ENCODE assay signal across 14 cellular contexts in genomic region chr5:66966439-66966838, GRCh38.
"Had no signal": no experiment of that assay in that cellular context is flagged by ENCODE, and none has a peak within 500 bp of the region (broad histone marks: within the 10 kb centered on the region; RNA-seq: fewer than 3 reads in every experiment).

No MANE protein-coding gene starts in this region.

- H3K4me2 ChIP-seq: hepatocyte had no signal

- DNase-seq: activated CD4-positive, alpha-beta T cell treated with anti-CD3 and anti-CD28 coated beads, Interleukin-2, amount 50 U/mL, for 1 hour; activated CD8-positive, alpha-beta memory T cell treated with anti-CD3 and anti-CD28 coated beads for 24 hours; activated naive CD8-positive, alpha-beta T cell treated with anti-CD3 and anti-CD28 coated beads, Interleukin-2, amount 10 ng/mL, durations not matched to agents 7 days and 5 days; cortex of kidney; effector memory CD4-positive, alpha-beta T cell; kidney; mesendoderm; retina had no signal

- H3K27ac ChIP-seq: epithelial cell of prostate, gastroesophageal sphincter, hepatocyte had no signal

- H3K9me3 ChIP-seq: gastroesophageal sphincter had no signal

- ATAC-seq: gastroesophageal sphincter; natural killer cell treated with Interleukin-12 subunit alpha and Interleukin-12 subunit beta and Interleukin-15 and Interleukin-18, amount 100 ng/mL, for 72 hours; stimulated activated memory B cell treated with anti-CD40 and anti-IgM and Interleukin-4, amounts not matched to agents 10 μg/mL and 1 μg/mL and 100 μg/mL, for 72 hours had no signal

- H3K36me3 ChIP-seq: brain microvascular endothelial cell, gastroesophageal sphincter had no signal

- H3K4me1 ChIP-seq: gastroesophageal sphincter had no signal

- H3K4me3 ChIP-seq: gastroesophageal sphincter, hepatocyte had no signal

- H2AFZ ChIP-seq: hepatocyte had no signal

- H3K27me3 ChIP-seq: brain microvascular endothelial cell, gastroesophageal sphincter, hepatocyte had no signal
